Comparison of ENCODE assay signal across 18 cellular contexts in the genomic region with DNA sequence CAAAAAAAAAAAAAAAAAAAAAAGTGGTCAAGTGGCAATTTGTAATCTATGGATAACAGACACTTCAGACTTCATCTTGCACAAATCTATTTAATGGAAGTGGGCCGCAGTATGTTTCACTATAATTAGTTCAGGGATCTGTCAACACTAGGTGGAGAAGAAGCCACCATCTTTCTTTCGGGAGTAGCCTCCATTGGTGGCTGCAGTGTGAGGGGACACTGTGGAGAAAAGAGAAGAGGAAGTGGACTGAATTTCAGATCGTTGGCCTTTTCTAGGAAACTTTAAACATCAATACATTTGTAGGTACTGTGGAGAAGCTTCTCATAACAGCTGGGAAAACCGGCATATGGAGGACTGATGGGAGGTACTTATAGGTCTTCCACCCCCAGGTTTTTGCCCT. TPM values are rescaled to one million over a fixed set of nuclear protein-coding genes. Genes with fewer than 3 reads are reported as not detected.
DNase-seq lines count a peak whose midpoint lies in the region; ATAC-seq and TF ChIP-seq lines count a peak whose summit lies in the region.
"Had no signal": no experiment of that assay in that cellular context is flagged by ENCODE, and none has a peak within 500 bp of the region (broad histone marks: within the 10 kb centered on the region; RNA-seq: fewer than 3 reads in every experiment).

No MANE protein-coding gene starts in this region.

- no peak overlapping the region for H3K4me2 ChIP-seq in trophoblast cell (ENCODE audit: low read length)

- H3K27ac ChIP-seq in HEK293 (ENCODE audit: extremely low read depth, low read depth, low read length) (no peak overlapping the region), trophoblast cell (ENCODE audit: low read depth, low read length) (no peak overlapping the region)

- no peaks in the 10 kb centered on the region for H3K36me3 Mint-ChIP-seq in T-cell
- H3K36me3 Mint-ChIP-seq in naive thymus-derived CD8-positive, alpha-beta T cell = no peaks in the 10 kb centered on the region

- H3K4me3 ChIP-seq in HEK293 (ENCODE audit: low read depth, low read length) = no peak overlapping the region
- no peak overlapping the region for H3K4me3 ChIP-seq in trophoblast cell (ENCODE audit: low read depth, low read length)

- no peak overlapping the region for H2AFZ ChIP-seq in trophoblast cell (ENCODE audit: insufficient read depth, low read length, poor library complexity)

- peaks cover under 1% of the 10 kb centered on the region for H3K79me2 ChIP-seq in trophoblast cell (ENCODE audit: control insufficient read depth, insufficient read depth, low read length, poor library complexity)

- H3K27me3 ChIP-seq in trophoblast cell (ENCODE audit: insufficient read depth, low read length) = no peaks in the 10 kb centered on the region

- H4K12ac ChIP-seq in trophoblast cell (ENCODE audit: low read depth, low read length) = no peak overlapping the region

- H3K27ac Mint-ChIP-seq in T-cell = peak overlapping the region; percentile 65 to 68
- peak overlapping the region in 6 of 10 donors; percentile 3 to 69 (median 43) for H3K27ac Mint-ChIP-seq in naive thymus-derived CD8-positive, alpha-beta T cell

- H3K4me1 ChIP-seq in HEK293 (ENCODE audit: control insufficient read depth, insufficient read depth, low read length) = no peaks in the 10 kb centered on the region
- peaks cover 2 to 3% of the 10 kb centered on the region in 2 experiments for H3K4me1 ChIP-seq in trophoblast cell (ENCODE audit: control insufficient read depth in 1 of 2, insufficient read depth in 2 of 2, low read length in 2 of 2)

- TF ChIP-seq CTCF in HEK293 (tag by site-specific recombination; IDR thresholded peaks at IDR 0.05) = no peak

- no peaks in the 10 kb centered on the region for H3K9me3 ChIP-seq in HEK293 (ENCODE audit: control insufficient read depth, insufficient read depth, low read depth, low read length)
- H3K9me3 ChIP-seq in trophoblast cell (ENCODE audit: insufficient read depth, low read depth, low read length) = no peaks in the 10 kb centered on the region

- H2BK120ac ChIP-seq in trophoblast cell (ENCODE audit: insufficient read depth, low read length, poor library complexity) = no peak overlapping the region

- ATAC-seq in T-cell (replicated peaks in 1 of 4) (no peak), HG03469 (IDR thresholded peaks at IDR 0.05; ENCODE audit: unreplicated experiment) (no peak)
- no peak for ATAC-seq in naive thymus-derived CD8-positive, alpha-beta T cell
- ATAC-seq: Panc1 had no signal

- POLR2A ChIA-PET in HEK293 (lab: Yijun Ruan, JAX) = no interaction called here
- POLR2A ChIA-PET in T-cell (lab: Charles Lee) = no interaction called here
- POLR2A ChIA-PET in naive thymus-derived CD8-positive, alpha-beta T cell (lab: Charles Lee) = no interaction called here

- no peak overlapping the region for H4K91ac ChIP-seq in trophoblast cell (ENCODE audit: low read depth, low read length)

- DNase-seq in NCI-H82 (lab: John Stamatoyannopoulos, UW) = peak; percentile 57
- DNase-seq in NCI-H82 treated with DMSO at 0.1 percent for 48 hours (lab: John Stamatoyannopoulos, UW; ENCODE audit: unreplicated experiment) = no peak
- no peak for DNase-seq in T-cell
- no peak for DNase-seq in naive thymus-derived CD8-positive, alpha-beta T cell
- no peak for DNase-seq in trophoblast cell
- no peak for DNase-seq in ACHN
- DNase-seq: C1 segment of cervical spinal cord, GF-D8, GOT3, NCI-H1092, NCI-H1694, NCI-H2107, NCI-H345, NCI-H69, Right ventricle myocardium superior had no signal

- no peak overlapping the region for H3K14ac ChIP-seq in trophoblast cell (ENCODE audit: low read length)

- no peak overlapping the region for H3K18ac ChIP-seq in trophoblast cell (ENCODE audit: low read length)

- no peak overlapping the region for H3K9ac ChIP-seq in trophoblast cell (ENCODE audit: low read length)

- CTCF ChIA-PET in HEK293 (lab: Yijun Ruan, JAX) (no interaction called here), T-cell (lab: Charles Lee) (no interaction called here)

- no peak overlapping the region for H2AK5ac ChIP-seq in trophoblast cell (ENCODE audit: low read length)

- in situ Hi-C loops in ACHN (cut with HindIII; ENCODE audit: low pct_ligation_motif_present, low pct_unique_long_range_greater_than_20kb, low sequenced_read_pairs) = no loop called here

- no CpG with 5 or more reads among the region's 4 CpGs for WGBS in trophoblast cell (ENCODE audit: extremely low coverage, insufficient coverage, insufficient read length)

- peaks cover 5 to 8% (median 7%) of the 10 kb centered on the region in 3 donors for H3K4me1 Mint-ChIP-seq in T-cell
- peaks cover 9 to 27% (median 14%) of the 10 kb centered on the region in 4 donors for H3K4me1 Mint-ChIP-seq in naive thymus-derived CD8-positive, alpha-beta T cell

- no peaks in the 10 kb centered on the region for H3K9me3 Mint-ChIP-seq in T-cell
- no peaks in the 10 kb centered on the region for H3K9me3 Mint-ChIP-seq in naive thymus-derived CD8-positive, alpha-beta T cell

- H4K8ac ChIP-seq in trophoblast cell (ENCODE audit: low read depth, low read length) = no peak overlapping the region

- H2BK5ac ChIP-seq in trophoblast cell (ENCODE audit: low read depth, low read length, poor library complexity) = no peak overlapping the region

- no peak overlapping the region for H3K4me3 Mint-ChIP-seq in T-cell
- no peak overlapping the region for H3K4me3 Mint-ChIP-seq in naive thymus-derived CD8-positive, alpha-beta T cell

- H3K36me3 ChIP-seq in HEK293 (ENCODE audit: control insufficient read depth in 2 of 2, insufficient read depth in 1 of 2, low read length in 2 of 2) (peaks cover 0 to 4% of the 10 kb centered on the region in 2 experiments; a peak in 2 of 3 replicates), trophoblast cell (ENCODE audit: control insufficient read depth in 1 of 2, insufficient read depth in 2 of 2, low read length in 2 of 2) (no peaks in the 10 kb centered on the region)

- no peak overlapping the region for H3K23ac ChIP-seq in trophoblast cell (ENCODE audit: low read length)

- H3K79me1 ChIP-seq in trophoblast cell (ENCODE audit: low read length) = no peaks in the 10 kb centered on the region

- H3K4ac ChIP-seq in trophoblast cell (ENCODE audit: low read depth, low read length) = no peak overlapping the region

- H3K27me3 Mint-ChIP-seq in T-cell = peaks cover 0 to 2% of the 10 kb centered on the region in 2 donors
- no peaks in the 10 kb centered on the region for H3K27me3 Mint-ChIP-seq in naive thymus-derived CD8-positive, alpha-beta T cell

- H2BK12ac ChIP-seq in trophoblast cell (ENCODE audit: low read length) = no peak overlapping the region

TF ChIP-seq in HEK293, 187 proteins besides CTCF, POLR2A, EP300 and RAD21:
- TF ChIP-seq, protein P1, sequence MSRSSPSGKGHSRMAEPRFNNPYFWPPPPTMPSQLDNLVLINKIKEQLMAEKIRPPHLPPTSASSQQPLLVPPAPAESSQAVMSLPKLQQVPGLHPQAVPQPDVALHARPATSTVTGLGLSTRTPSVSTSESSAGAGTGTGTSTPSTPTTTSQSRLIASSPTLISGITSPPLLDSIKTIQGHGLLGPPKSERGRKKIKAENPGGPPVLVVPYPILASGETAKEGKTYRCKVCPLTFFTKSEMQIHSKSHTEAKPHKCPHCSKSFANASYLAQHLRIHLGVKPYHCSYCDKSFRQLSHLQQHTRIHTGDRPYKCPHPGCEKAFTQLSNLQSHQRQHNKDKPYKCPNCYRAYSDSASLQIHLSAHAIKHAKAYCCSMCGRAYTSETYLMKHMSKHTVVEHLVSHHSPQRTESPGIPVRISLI (tag by site-specific recombination; IDR thresholded peaks at IDR 0.05) = 0 out of 2 replicates have a peak, but pooled peaks have one; percentile 36
- no peak for TF ChIP-seq RBAK (tag by site-specific recombination; IDR thresholded peaks at IDR 0.05)

RNA-seq across cellular contexts. Expression of a gene that starts 8.0 kb away (rescaled TPM):
- total RNA-seq in T-cell = 10 to 100 TPM in 4 of 5 donors, 1 to 10 TPM in 1; 8.1 to 21.4 (median 16.1) TPM
- 1 to 10 TPM; 6.0 to 7.0 TPM for total RNA-seq in naive thymus-derived CD8-positive, alpha-beta T cell
- 1 to 10 TPM; 6.7 to 9.2 (median 7.8) TPM for polyA plus RNA-seq in naive thymus-derived CD8-positive, alpha-beta T cell
- 0.34 and 0.44 TPM in 2 replicates for polyA plus RNA-seq in trophoblast cell (2013)

RNA-seq across cellular contexts. Expression of a gene that starts 15.3 kb away (rescaled TPM):
- 10 to 100 TPM; 33.2 to 55.1 (median 37.1) TPM for total RNA-seq in T-cell
- total RNA-seq in naive thymus-derived CD8-positive, alpha-beta T cell = 10 to 100 TPM; 42.4 to 51.3 TPM
- polyA plus RNA-seq in naive thymus-derived CD8-positive, alpha-beta T cell = 10 to 100 TPM; 28.8 to 32.0 (median 29.6) TPM
- 25.1 and 27.2 TPM in 2 replicates for polyA plus RNA-seq in trophoblast cell (2013)

RNA-seq across cellular contexts. Expression of a gene that starts 30.1 kb away (rescaled TPM):
- total RNA-seq in T-cell = 10 to 100 TPM in 2 of 5 donors, 1 to 10 TPM in 3; 8.7 to 19.4 (median 9.7) TPM
- 10 to 100 TPM; 10.8 to 11.6 TPM for total RNA-seq in naive thymus-derived CD8-positive, alpha-beta T cell
- polyA plus RNA-seq in naive thymus-derived CD8-positive, alpha-beta T cell = 1 to 10 TPM; 1.5 to 1.7 (median 1.7) TPM
- polyA plus RNA-seq in trophoblast cell (2013) = 92.4 and 99.2 TPM in 2 replicates
